9 cellular contexts compared by ENCODE assay signal in genomic region chr5:161676109-161676508, GRCh38. TPM values are rescaled to one million over a fixed set of nuclear protein-coding genes. Genes with fewer than 3 reads are reported as not detected.
DNase-seq lines count a peak whose midpoint lies in the region; ATAC-seq and TF ChIP-seq lines count a peak whose summit lies in the region.
"Had no signal": no experiment of that assay in that cellular context is flagged by ENCODE, and none has a peak within 500 bp of the region (broad histone marks: within the 10 kb centered on the region; RNA-seq: fewer than 3 reads in every experiment).

No MANE protein-coding gene starts in this region.

- no peak overlapping the region for H4K8ac ChIP-seq in mesendoderm (ENCODE audit: low read depth, low read length)

- no peak overlapping the region for H3K4ac ChIP-seq in mesendoderm (ENCODE audit: low read depth, low read length)

- no peak overlapping the region for H3K4me2 ChIP-seq in mesendoderm (ENCODE audit: low read length)

- H2AK5ac ChIP-seq in mesendoderm (ENCODE audit: low read length): no peak overlapping the region

- peaks cover 2% of the 10 kb centered on the region for H3K9me3 Mint-ChIP-seq in activated naive CD8-positive, alpha-beta T cell treated with anti-CD3 and anti-CD28 coated beads for 36 hours

- no peaks in the 10 kb centered on the region for H3K9me3 ChIP-seq in Panc1 (ENCODE audit: control insufficient read depth, insufficient read depth, low read depth, low read length)

- no CpG with 5 or more reads among the region's 2 CpGs for WGBS in mesendoderm (ENCODE audit: extremely low coverage, insufficient coverage, low lambda C conversion rate)

- no TSS peak for BruUV-seq in Panc1 (replicated peaks; lab: Mats Ljungman, UMichigan)

- DNase-seq in Panc1 (ENCODE audit: low read depth, low spot score) (peak; percentile 8), mesendoderm (peak; percentile 77), activated gamma-delta T cell treated with Interleukin-2 at 50 U/mL for 16 hours (no peak)
- no peak for DNase-seq in activated naive CD8-positive, alpha-beta T cell treated with anti-CD3 and anti-CD28 coated beads for 36 hours
- DNase-seq in stimulated activated CD4-positive, alpha-beta T cell treated with anti-CD3 and anti-CD28 coated beads, Interleukin-1b, Interleukin-23, amount 100 ng/mL, for 48 hours: no peak

- in situ Hi-C loops in Panc1 (cut with HindIII; ENCODE audit: low pct_unique_long_range_greater_than_20kb, low sequenced_read_pairs): no loop called here

- H3K4me3 ChIP-seq in Panc1 (ENCODE audit: low read depth in 2 of 2, low read length in 2 of 2) (no peak overlapping the region), mesendoderm (ENCODE audit: low read length) (no peak overlapping the region)
- H3K4me3 ChIP-seq: SK-N-MC had no signal

- no peak overlapping the region for H3K27ac ChIP-seq in Panc1 (ENCODE audit: low read length)
- H3K27ac ChIP-seq in mesendoderm (ENCODE audit: low read depth, low read length): no peak overlapping the region
- H3K27ac ChIP-seq: SK-N-MC had no signal

- no peaks in the 10 kb centered on the region for H3K27me3 Mint-ChIP-seq in activated naive CD8-positive, alpha-beta T cell treated with anti-CD3 and anti-CD28 coated beads for 36 hours
- H3K27me3 Mint-ChIP-seq: stimulated activated naive CD8-positive, alpha-beta T cell treated with anti-CD3 and anti-CD28 coated beads, Interleukin-15, Interleukin-2, amounts not matched to agents 100 ng/mL and 50 ng/mL, for 24 hours had no signal

- no peaks in the 10 kb centered on the region for H3K79me1 ChIP-seq in mesendoderm (ENCODE audit: low read length)

- H2BK5ac ChIP-seq in mesendoderm (ENCODE audit: low read length): no peak overlapping the region

- intact Hi-C loops in Panc1 (cut with micrococcal nuclease; ENCODE audit: unreplicated experiment): no loop called here

- no peaks in the 10 kb centered on the region for H3K27me3 ChIP-seq in Panc1 (ENCODE audit: control insufficient read depth, insufficient read depth, low read length)
- H3K27me3 ChIP-seq in mesendoderm (ENCODE audit: insufficient read depth, low read length, poor library complexity): no peaks in the 10 kb centered on the region

- no peaks in the 10 kb centered on the region for H3K36me3 Mint-ChIP-seq in activated naive CD8-positive, alpha-beta T cell treated with anti-CD3 and anti-CD28 coated beads for 36 hours

- CTCF ChIA-PET in Panc1 (lab: Charles Lee): no interaction called here

- H4K5ac ChIP-seq in mesendoderm (ENCODE audit: low read length): no peak overlapping the region

- POLR2A ChIA-PET in Panc1 (lab: Charles Lee): no interaction called here

- no peak overlapping the region for H3K27ac Mint-ChIP-seq in activated naive CD8-positive, alpha-beta T cell treated with anti-CD3 and anti-CD28 coated beads for 36 hours
- H3K27ac Mint-ChIP-seq: stimulated activated naive CD8-positive, alpha-beta T cell treated with anti-CD3 and anti-CD28 coated beads, Interleukin-15, Interleukin-2, amounts not matched to agents 100 ng/mL and 50 ng/mL, for 24 hours had no signal

- H3K9ac ChIP-seq in mesendoderm (ENCODE audit: low read length): no peak overlapping the region

- no peak overlapping the region for H3K23ac ChIP-seq in mesendoderm (ENCODE audit: low read length)

- H3K36me3 ChIP-seq in Panc1 (ENCODE audit: control insufficient read depth, insufficient read depth, low read length) (no peaks in the 10 kb centered on the region), mesendoderm (ENCODE audit: control insufficient read depth, insufficient read depth, low read length) (no peaks in the 10 kb centered on the region)

- no peaks in the 10 kb centered on the region for H3K4me1 Mint-ChIP-seq in activated naive CD8-positive, alpha-beta T cell treated with anti-CD3 and anti-CD28 coated beads for 36 hours

- H3K56ac ChIP-seq in mesendoderm (ENCODE audit: low read length): no peak overlapping the region

- peak; percentile 41 for TF ChIP-seq CTCF in Panc1 (IDR thresholded peaks at IDR 0.05)

- no peak overlapping the region for H3K18ac ChIP-seq in mesendoderm (ENCODE audit: low read length)

- H3K4me3 Mint-ChIP-seq in activated naive CD8-positive, alpha-beta T cell treated with anti-CD3 and anti-CD28 coated beads for 36 hours: no peak overlapping the region
- H3K4me3 Mint-ChIP-seq: stimulated activated naive CD8-positive, alpha-beta T cell treated with anti-CD3 and anti-CD28 coated beads, Interleukin-15, Interleukin-2, amounts not matched to agents 100 ng/mL and 50 ng/mL, for 24 hours had no signal

- ATAC-seq in GM19035 (IDR thresholded peaks at IDR 0.05; ENCODE audit: unreplicated experiment): peak; percentile 91
- peak; percentile 93 for ATAC-seq in HG02973 (IDR thresholded peaks at IDR 0.05; ENCODE audit: unreplicated experiment)
- no peak for ATAC-seq in Panc1

- H2BK15ac ChIP-seq in mesendoderm (replicated peaks; ENCODE audit: low read depth): no peak overlapping the region

- H3K79me2 ChIP-seq in mesendoderm (ENCODE audit: control insufficient read depth, insufficient read depth, low read length): no peaks in the 10 kb centered on the region

- no peak overlapping the region for H2BK120ac ChIP-seq in mesendoderm (ENCODE audit: low read depth, low read length)

- H3K4me1 ChIP-seq in Panc1 (ENCODE audit: control insufficient read depth, insufficient read depth, low read length) (no peaks in the 10 kb centered on the region), mesendoderm (ENCODE audit: control insufficient read depth, low read depth, low read length) (no peaks in the 10 kb centered on the region)

RNA-seq across cellular contexts. Expression of gene GABRA6, which starts 9.4 kb away (rescaled TPM):
- total RNA-seq in Panc1 (2021; ENCODE audit: unreplicated experiment): not detected
- polyA plus RNA-seq in Panc1 (2012; ENCODE audit: insufficient read length): not detected
- 0.03 TPM for polyA plus RNA-seq in mesendoderm (2013, experiment 1 of 2)
- 0.08 TPM for polyA plus RNA-seq in mesendoderm (2013, experiment 2 of 2)
- total RNA-seq in activated naive CD8-positive, alpha-beta T cell treated with anti-CD3 and anti-CD28 coated beads for 36 hours: not detected

Comparison
In these comparisons a context has a peak if more than half of its experiments do, and no peak if none do; other contexts are left out.
1. DNase-seq: peak in Panc1 (single experiment) and mesendoderm (single experiment); none in activated naive CD8-positive, alpha-beta T cell treated with anti-CD3 and anti-CD28 coated beads for 36 hours (single experiment), activated gamma-delta T cell treated with Interleukin-2 at 50 U/mL for 16 hours (single experiment) and stimulated activated CD4-positive, alpha-beta T cell treated with anti-CD3 and anti-CD28 coated beads, Interleukin-1b, Interleukin-23, amount 100 ng/mL, for 48 hours (single experiment).